Comparison of ENCODE assay signal across 9 cellular contexts in the genomic region with DNA sequence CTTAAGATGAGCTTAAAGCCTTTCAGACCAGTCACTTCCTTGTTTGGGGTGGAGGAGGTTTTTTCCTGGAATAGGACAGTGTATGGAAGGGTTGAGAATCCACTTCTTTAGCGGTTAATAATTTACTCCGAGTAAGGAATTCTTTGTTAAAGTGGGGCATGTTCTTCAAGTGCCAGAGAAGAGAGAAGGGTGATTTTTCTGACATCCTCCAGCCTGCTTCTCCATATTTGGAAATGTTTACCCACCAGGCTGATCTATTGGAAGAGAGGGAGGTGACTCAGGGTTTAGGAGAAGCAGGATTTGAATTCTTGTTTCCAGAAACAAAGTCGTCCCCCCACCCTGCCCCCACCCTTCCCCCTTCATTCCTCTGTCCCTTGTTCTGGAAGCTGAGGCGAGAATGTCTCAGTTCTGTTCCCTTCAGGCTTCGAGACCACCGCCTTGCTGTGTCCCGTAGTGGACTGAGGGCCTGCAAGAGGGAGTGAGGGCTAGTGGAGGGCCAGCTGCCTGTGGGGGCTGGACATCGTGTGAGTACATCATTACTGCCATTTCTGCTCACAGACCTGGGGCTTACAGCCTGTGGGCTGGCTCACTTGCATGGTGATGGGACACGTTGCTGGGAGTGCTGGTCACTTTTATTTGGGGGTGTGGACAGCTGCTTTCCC. TPM values are rescaled to one million over a fixed set of nuclear protein-coding genes. Genes with fewer than 3 reads are reported as not detected.
A peak's percentile ranks its signal among the peaks of the same experiment; 100 is the strongest.
DNase-seq lines count a peak whose midpoint lies in the region; ATAC-seq, FAIRE-seq and TF ChIP-seq lines count a peak whose summit lies in the region.
"Had no signal": no experiment of that assay in that cellular context is flagged by ENCODE, and none has a peak within 500 bp of the region (broad histone marks: within the 10 kb centered on the region; RNA-seq: fewer than 3 reads in every experiment).

No MANE protein-coding gene starts in this region.

- no peaks in the 10 kb centered on the region for H3K9me3 Mint-ChIP-seq in activated CD4-positive, alpha-beta memory T cell treated with anti-CD3 and anti-CD28 coated beads, Interleukin-2, amount 10 ng/mL, durations not matched to agents 7 days and 5 days

- H3K36me3 Mint-ChIP-seq in activated CD4-positive, alpha-beta memory T cell treated with anti-CD3 and anti-CD28 coated beads, Interleukin-2, amount 10 ng/mL, durations not matched to agents 7 days and 5 days (ENCODE audit: low read depth): peaks cover 26% of the 10 kb centered on the region

- no peaks in the 10 kb centered on the region for H3K27me3 ChIP-seq in kidney epithelial cell (ENCODE audit: control insufficient read depth, insufficient read depth, low read length)
- no peaks in the 10 kb centered on the region for H3K27me3 ChIP-seq in small intestine (ENCODE audit: control insufficient read depth in 2 of 2, insufficient read depth in 2 of 2, low read length in 2 of 2)

- H3K4me1 Mint-ChIP-seq in activated CD4-positive, alpha-beta memory T cell treated with anti-CD3 and anti-CD28 coated beads, Interleukin-2, amount 10 ng/mL, durations not matched to agents 7 days and 5 days: peaks cover 9% of the 10 kb centered on the region

- H3K4me3 Mint-ChIP-seq in activated CD4-positive, alpha-beta memory T cell treated with anti-CD3 and anti-CD28 coated beads, Interleukin-2, amount 10 ng/mL, durations not matched to agents 7 days and 5 days: no peak overlapping the region

- H3K4me3 ChIP-seq in kidney epithelial cell (ENCODE audit: low read depth, low read length): no peak overlapping the region
- H3K4me3 ChIP-seq in small intestine (ENCODE audit: low read depth in 1 of 2, low read length in 2 of 2): no peak overlapping the region

- CTCF ChIA-PET in activated CD4-positive, alpha-beta memory T cell treated with anti-CD3 and anti-CD28 coated beads, Interleukin-2, amount 10 ng/mL, durations not matched to agents 7 days and 5 days (lab: Charles Lee): no interaction called here

- H3K27me3 Mint-ChIP-seq in activated CD4-positive, alpha-beta memory T cell treated with anti-CD3 and anti-CD28 coated beads, Interleukin-2, amount 10 ng/mL, durations not matched to agents 7 days and 5 days: no peaks in the 10 kb centered on the region

- WGBS in small intestine, 3 donors: 34 to 46% (median 44%) methylated on average over 9 of the region's 9 CpGs

- H3K36me3 ChIP-seq in kidney epithelial cell (ENCODE audit: control insufficient read depth, insufficient read depth, low read length): no peaks in the 10 kb centered on the region
- peaks cover 0 to 4% of the 10 kb centered on the region in 2 donors for H3K36me3 ChIP-seq in small intestine (ENCODE audit: control insufficient read depth in 2 of 2, insufficient read depth in 2 of 2, low read length in 2 of 2)

- peaks cover 4 to 32% of the 10 kb centered on the region in 2 donors for H3K4me1 ChIP-seq in small intestine (ENCODE audit: control insufficient read depth in 2 of 2, insufficient read depth in 1 of 2, low read depth in 1 of 2, low read length in 1 of 2)

- peak; percentile 44 for DNase-seq in ELR (ENCODE audit: low read depth)
- DNase-seq in amniotic epithelial cell (ENCODE audit: low read depth): peak; percentile 76
- peak; percentile 96 for DNase-seq in kidney epithelial cell (ENCODE audit: low read depth)
- DNase-seq in small intestine: peak; percentile 54
- DNase-seq in GM19238 (ENCODE audit: insufficient read length, low spot score): no peak
- no peak for DNase-seq in activated CD4-positive, alpha-beta memory T cell treated with anti-CD3 and anti-CD28 coated beads, Interleukin-2, amount 10 ng/mL, durations not matched to agents 7 days and 5 days
- no peak for DNase-seq in nucleus accumbens (lab: John Stamatoyannopoulos, UW)

- peak overlapping the region in 1 of 2 donors; percentile 92 for H3K27ac ChIP-seq in small intestine (ENCODE audit: low read depth in 1 of 2, low read length in 1 of 2)

- POLR2A ChIA-PET in activated CD4-positive, alpha-beta memory T cell treated with anti-CD3 and anti-CD28 coated beads, Interleukin-2, amount 10 ng/mL, durations not matched to agents 7 days and 5 days (lab: Charles Lee): no interaction called here

- TF ChIP-seq CTCF in kidney epithelial cell (IDR thresholded peaks at IDR 0.05; ENCODE audit: insufficient read depth, low read length, poor library complexity, severe bottlenecking): no peak

- no peaks in the 10 kb centered on the region for H3K9me3 ChIP-seq in small intestine (ENCODE audit: control insufficient read depth, low read depth)

- no peak for FAIRE-seq in small intestine (lab: Jason Lieb, UNC)

- ATAC-seq in GM18870 (IDR thresholded peaks at IDR 0.05; ENCODE audit: unreplicated experiment): no peak
- ATAC-seq: Panc1 had no signal

- H3K27ac Mint-ChIP-seq in activated CD4-positive, alpha-beta memory T cell treated with anti-CD3 and anti-CD28 coated beads, Interleukin-2, amount 10 ng/mL, durations not matched to agents 7 days and 5 days: no peak overlapping the region

RNA-seq across cellular contexts. Expression of a gene that starts 58.5 kb away (rescaled TPM):
- total RNA-seq in kidney epithelial cell: 199 and 218 TPM in 2 replicates
- polyA plus RNA-seq in small intestine: 10 to 100 TPM in 1 of 3 donors, 1 to 10 TPM in 2; 5.4 to 19.3 (median 5.6) TPM
- total RNA-seq in activated CD4-positive, alpha-beta memory T cell treated with anti-CD3 and anti-CD28 coated beads, Interleukin-2, amount 10 ng/mL, durations not matched to agents 7 days and 5 days: 10 to 100 TPM; 51.4 to 52.4 TPM

Comparison
In these comparisons a context has a peak if more than half of its experiments do, and no peak if none do; other contexts are left out.
1. DNase-seq: peak in ELR (single experiment), amniotic epithelial cell (single experiment), kidney epithelial cell (single experiment) and small intestine (single experiment); none in GM19238 (single experiment), activated CD4-positive, alpha-beta memory T cell treated with anti-CD3 and anti-CD28 coated beads, Interleukin-2, amount 10 ng/mL, durations not matched to agents 7 days and 5 days (single experiment) and nucleus accumbens (0 of 56).